ENCODE assay signal across 1 cellular context in the genomic region with DNA sequence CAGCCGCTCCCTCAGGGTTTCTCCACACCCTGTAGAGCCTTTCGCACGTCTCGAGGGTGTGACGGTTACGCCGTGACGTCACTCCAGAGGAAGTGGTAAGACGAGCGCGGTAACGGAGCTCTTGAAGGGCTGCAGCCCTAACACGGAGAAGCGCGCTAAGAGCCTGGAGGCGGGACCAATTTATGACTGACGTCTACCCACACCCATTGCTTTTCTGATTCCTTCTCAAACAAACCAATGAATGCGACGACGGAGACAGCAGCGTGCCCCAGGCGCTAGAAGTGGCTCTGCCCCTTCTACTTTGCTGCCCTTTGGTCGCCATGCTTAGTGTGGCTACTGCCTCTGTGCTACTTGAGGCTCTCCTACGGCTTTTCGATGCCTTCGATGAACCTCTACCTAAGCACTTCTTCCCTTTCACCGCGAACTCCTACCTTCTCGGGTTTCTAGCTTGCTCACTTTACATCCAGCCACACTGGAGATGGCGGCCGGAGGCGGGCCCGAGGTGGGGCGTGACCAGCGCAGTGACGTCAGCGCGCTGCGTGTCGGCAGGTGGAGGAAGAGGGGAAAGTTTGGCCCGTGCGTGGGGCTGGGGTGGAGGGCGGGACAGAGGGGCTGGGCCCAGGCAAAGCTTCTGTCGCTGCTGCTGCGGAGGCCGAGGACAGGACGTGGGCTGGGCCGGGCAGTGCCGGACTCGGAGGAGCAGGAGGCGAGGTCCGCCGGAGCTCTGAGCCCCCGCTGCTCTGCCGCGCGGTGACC.
A peak's percentile ranks its signal among the peaks of the same experiment; 100 is the strongest.
TF ChIP-seq lines count a peak whose summit lies in the region.

A gene (plus strand): TSS at position 572 of the 756 bp plus-strand sequence. CDS start 340 bp downstream, outside the sequence.

TF ChIP-seq in K562, 482 proteins besides CTCF, POLR2A, EP300 and RAD21 (continued from another document and continues in another):
- TF ChIP-seq, protein P1, sequence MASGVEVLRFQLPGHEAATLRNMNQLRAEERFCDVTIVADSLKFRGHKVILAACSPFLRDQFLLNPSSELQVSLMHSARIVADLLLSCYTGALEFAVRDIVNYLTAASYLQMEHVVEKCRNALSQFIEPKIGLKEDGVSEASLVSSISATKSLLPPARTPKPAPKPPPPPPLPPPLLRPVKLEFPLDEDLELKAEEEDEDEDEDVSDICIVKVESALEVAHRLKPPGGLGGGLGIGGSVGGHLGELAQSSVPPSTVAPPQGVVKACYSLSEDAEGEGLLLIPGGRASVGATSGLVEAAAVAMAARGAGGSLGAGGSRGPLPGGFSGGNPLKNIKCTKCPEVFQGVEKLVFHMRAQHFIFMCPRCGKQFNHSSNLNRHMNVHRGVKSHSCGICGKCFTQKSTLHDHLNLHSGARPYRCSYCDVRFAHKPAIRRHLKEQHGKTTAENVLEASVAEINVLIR (CRISPR knock-in tag; IDR thresholded peaks at IDR 0.05), result peak; percentile 94
- TF ChIP-seq CHD1 (IDR thresholded peaks at IDR 0.05; ENCODE audit: low read length), result no peak
- TF ChIP-seq KLF16 (IDR thresholded peaks at IDR 0.05), result no peak
- no peak for TF ChIP-seq XRCC4 (IDR thresholded peaks at IDR 0.05; ENCODE audit: extremely low read depth, insufficient read depth, insufficient read length)
- TF ChIP-seq SRSF1 (IDR thresholded peaks at IDR 0.05; ENCODE audit: low read depth, low read length), result no peak
- TF ChIP-seq ZNF77 (CRISPR knock-in tag; IDR thresholded peaks at IDR 0.05), result no peak
- TF ChIP-seq, protein P2, sequence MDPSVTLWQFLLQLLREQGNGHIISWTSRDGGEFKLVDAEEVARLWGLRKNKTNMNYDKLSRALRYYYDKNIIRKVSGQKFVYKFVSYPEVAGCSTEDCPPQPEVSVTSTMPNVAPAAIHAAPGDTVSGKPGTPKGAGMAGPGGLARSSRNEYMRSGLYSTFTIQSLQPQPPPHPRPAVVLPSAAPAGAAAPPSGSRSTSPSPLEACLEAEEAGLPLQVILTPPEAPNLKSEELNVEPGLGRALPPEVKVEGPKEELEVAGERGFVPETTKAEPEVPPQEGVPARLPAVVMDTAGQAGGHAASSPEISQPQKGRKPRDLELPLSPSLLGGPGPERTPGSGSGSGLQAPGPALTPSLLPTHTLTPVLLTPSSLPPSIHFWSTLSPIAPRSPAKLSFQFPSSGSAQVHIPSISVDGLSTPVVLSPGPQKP (CRISPR knock-in tag; IDR thresholded peaks at IDR 0.05), result no peak
- no peak for TF ChIP-seq STAG1 (CRISPR knock-in tag; IDR thresholded peaks at IDR 0.05; ENCODE audit: borderline replicate concordance)
- TF ChIP-seq HNRNPL (IDR thresholded peaks at IDR 0.05; ENCODE audit: low read depth, low read length), result no peak
- no peak for TF ChIP-seq ZNF696 (CRISPR knock-in tag; conservative IDR thresholded peaks at IDR 0.05)
- TF ChIP-seq MAFF (IDR thresholded peaks at IDR 0.05; ENCODE audit: low read length), result no peak
- TF ChIP-seq, protein P3, sequence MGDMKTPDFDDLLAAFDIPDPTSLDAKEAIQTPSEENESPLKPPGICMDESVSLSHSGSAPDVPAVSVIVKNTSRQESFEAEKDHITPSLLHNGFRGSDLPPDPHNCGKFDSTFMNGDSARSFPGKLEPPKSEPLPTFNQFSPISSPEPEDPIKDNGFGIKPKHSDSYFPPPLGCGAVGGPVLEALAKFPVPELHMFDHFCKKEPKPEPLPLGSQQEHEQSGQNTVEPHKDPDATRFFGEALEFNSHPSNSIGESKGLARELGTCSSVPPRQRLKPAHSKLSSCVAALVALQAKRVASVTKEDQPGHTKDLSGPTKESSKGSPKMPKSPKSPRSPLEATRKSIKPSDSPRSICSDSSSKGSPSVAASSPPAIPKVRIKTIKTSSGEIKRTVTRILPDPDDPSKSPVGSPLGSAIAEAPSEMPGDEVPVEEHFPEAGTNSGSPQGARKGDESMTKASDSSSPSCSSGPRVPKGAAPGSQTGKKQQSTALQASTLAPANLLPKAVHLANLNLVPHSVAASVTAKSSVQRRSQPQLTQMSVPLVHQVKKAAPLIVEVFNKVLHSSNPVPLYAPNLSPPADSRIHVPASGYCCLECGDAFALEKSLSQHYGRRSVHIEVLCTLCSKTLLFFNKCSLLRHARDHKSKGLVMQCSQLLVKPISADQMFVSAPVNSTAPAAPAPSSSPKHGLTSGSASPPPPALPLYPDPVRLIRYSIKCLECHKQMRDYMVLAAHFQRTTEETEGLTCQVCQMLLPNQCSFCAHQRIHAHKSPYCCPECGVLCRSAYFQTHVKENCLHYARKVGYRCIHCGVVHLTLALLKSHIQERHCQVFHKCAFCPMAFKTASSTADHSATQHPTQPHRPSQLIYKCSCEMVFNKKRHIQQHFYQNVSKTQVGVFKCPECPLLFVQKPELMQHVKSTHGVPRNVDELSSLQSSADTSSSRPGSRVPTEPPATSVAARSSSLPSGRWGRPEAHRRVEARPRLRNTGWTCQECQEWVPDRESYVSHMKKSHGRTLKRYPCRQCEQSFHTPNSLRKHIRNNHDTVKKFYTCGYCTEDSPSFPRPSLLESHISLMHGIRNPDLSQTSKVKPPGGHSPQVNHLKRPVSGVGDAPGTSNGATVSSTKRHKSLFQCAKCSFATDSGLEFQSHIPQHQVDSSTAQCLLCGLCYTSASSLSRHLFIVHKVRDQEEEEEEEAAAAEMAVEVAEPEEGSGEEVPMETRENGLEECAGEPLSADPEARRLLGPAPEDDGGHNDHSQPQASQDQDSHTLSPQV (IDR thresholded peaks at IDR 0.05), result no peak
- TF ChIP-seq ASH1L (IDR thresholded peaks at IDR 0.05; ENCODE audit: borderline replicate concordance, low read depth, partially characterized antibody), result peak; percentile 90
- TF ChIP-seq ZNF445 (CRISPR knock-in tag; IDR thresholded peaks at IDR 0.05; ENCODE audit: low read depth), result no peak
- TF ChIP-seq, protein P4, sequence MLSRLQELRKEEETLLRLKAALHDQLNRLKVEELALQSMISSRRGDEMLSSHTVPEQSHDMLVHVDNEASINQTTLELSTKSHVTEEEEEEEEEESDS (CRISPR knock-in tag; IDR thresholded peaks at IDR 0.05), result no peak
- TF ChIP-seq C11orf30 (IDR thresholded peaks at IDR 0.05; ENCODE audit: low read depth), result peak; percentile 13; the same call in 1 of the 2 replicates
- TF ChIP-seq, protein P5, sequence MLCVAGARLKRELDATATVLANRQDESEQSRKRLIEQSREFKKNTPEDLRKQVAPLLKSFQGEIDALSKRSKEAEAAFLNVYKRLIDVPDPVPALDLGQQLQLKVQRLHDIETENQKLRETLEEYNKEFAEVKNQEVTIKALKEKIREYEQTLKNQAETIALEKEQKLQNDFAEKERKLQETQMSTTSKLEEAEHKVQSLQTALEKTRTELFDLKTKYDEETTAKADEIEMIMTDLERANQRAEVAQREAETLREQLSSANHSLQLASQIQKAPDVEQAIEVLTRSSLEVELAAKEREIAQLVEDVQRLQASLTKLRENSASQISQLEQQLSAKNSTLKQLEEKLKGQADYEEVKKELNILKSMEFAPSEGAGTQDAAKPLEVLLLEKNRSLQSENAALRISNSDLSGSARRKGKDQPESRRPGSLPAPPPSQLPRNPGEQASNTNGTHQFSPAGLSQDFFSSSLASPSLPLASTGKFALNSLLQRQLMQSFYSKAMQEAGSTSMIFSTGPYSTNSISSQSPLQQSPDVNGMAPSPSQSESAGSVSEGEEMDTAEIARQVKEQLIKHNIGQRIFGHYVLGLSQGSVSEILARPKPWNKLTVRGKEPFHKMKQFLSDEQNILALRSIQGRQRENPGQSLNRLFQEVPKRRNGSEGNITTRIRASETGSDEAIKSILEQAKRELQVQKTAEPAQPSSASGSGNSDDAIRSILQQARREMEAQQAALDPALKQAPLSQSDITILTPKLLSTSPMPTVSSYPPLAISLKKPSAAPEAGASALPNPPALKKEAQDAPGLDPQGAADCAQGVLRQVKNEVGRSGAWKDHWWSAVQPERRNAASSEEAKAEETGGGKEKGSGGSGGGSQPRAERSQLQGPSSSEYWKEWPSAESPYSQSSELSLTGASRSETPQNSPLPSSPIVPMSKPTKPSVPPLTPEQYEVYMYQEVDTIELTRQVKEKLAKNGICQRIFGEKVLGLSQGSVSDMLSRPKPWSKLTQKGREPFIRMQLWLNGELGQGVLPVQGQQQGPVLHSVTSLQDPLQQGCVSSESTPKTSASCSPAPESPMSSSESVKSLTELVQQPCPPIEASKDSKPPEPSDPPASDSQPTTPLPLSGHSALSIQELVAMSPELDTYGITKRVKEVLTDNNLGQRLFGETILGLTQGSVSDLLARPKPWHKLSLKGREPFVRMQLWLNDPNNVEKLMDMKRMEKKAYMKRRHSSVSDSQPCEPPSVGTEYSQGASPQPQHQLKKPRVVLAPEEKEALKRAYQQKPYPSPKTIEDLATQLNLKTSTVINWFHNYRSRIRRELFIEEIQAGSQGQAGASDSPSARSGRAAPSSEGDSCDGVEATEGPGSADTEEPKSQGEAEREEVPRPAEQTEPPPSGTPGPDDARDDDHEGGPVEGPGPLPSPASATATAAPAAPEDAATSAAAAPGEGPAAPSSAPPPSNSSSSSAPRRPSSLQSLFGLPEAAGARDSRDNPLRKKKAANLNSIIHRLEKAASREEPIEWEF (CRISPR knock-in tag; IDR thresholded peaks at IDR 0.05), result no peak
- 0 out of 2 replicates have a peak, but pooled peaks have one; percentile 21 for TF ChIP-seq ZBTB17 (CRISPR knock-in tag; IDR thresholded peaks at IDR 0.05)
- TF ChIP-seq ZNF830 (CRISPR knock-in tag; IDR thresholded peaks at IDR 0.05), result no peak
- TF ChIP-seq, protein P6, sequence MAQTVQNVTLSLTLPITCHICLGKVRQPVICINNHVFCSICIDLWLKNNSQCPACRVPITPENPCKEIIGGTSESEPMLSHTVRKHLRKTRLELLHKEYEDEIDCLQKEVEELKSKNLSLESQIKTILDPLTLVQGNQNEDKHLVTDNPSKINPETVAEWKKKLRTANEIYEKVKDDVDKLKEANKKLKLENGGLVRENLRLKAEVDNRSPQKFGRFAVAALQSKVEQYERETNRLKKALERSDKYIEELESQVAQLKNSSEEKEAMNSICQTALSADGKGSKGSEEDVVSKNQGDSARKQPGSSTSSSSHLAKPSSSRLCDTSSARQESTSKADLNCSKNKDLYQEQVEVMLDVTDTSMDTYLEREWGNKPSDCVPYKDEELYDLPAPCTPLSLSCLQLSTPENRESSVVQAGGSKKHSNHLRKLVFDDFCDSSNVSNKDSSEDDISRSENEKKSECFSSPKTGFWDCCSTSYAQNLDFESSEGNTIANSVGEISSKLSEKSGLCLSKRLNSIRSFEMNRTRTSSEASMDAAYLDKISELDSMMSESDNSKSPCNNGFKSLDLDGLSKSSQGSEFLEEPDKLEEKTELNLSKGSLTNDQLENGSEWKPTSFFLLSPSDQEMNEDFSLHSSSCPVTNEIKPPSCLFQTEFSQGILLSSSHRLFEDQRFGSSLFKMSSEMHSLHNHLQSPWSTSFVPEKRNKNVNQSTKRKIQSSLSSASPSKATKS (CRISPR knock-in tag; IDR thresholded peaks at IDR 0.05), result no peak
- no peak for TF ChIP-seq BMI1 (IDR thresholded peaks at IDR 0.05; ENCODE audit: low read length)
- TF ChIP-seq, protein P7, sequence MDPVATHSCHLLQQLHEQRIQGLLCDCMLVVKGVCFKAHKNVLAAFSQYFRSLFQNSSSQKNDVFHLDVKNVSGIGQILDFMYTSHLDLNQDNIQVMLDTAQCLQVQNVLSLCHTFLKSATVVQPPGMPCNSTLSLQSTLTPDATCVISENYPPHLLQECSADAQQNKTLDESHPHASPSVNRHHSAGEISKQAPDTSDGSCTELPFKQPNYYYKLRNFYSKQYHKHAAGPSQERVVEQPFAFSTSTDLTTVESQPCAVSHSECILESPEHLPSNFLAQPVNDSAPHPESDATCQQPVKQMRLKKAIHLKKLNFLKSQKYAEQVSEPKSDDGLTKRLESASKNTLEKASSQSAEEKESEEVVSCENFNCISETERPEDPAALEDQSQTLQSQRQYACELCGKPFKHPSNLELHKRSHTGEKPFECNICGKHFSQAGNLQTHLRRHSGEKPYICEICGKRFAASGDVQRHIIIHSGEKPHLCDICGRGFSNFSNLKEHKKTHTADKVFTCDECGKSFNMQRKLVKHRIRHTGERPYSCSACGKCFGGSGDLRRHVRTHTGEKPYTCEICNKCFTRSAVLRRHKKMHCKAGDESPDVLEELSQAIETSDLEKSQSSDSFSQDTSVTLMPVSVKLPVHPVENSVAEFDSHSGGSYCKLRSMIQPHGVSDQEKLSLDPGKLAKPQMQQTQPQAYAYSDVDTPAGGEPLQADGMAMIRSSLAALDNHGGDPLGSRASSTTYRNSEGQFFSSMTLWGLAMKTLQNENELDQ (CRISPR knock-in tag; IDR thresholded peaks at IDR 0.05; ENCODE audit: borderline replicate concordance), result no peak
- TF ChIP-seq HEY1 (CRISPR knock-in tag; IDR thresholded peaks at IDR 0.05; ENCODE audit: borderline replicate concordance), result no peak
- peak; percentile 71 for TF ChIP-seq CEBPB (tag; IDR thresholded peaks at IDR 0.05)
- no peak for TF ChIP-seq SMAD1 (IDR thresholded peaks at IDR 0.05; ENCODE audit: low read depth, low read length, partially characterized antibody)
- 0 out of 2 replicates have a peak, but pooled peaks have one; percentile 36 for TF ChIP-seq RBM14 (IDR thresholded peaks at IDR 0.05; ENCODE audit: borderline replicate concordance, insufficient read depth, low read depth, low read length)
- TF ChIP-seq PPARD (CRISPR knock-in tag; IDR thresholded peaks at IDR 0.05), result no peak
- no peak for TF ChIP-seq RBM22 (IDR thresholded peaks at IDR 0.05; ENCODE audit: low read depth, low read length, poor library complexity, severe bottlenecking)
- TF ChIP-seq, protein P8, sequence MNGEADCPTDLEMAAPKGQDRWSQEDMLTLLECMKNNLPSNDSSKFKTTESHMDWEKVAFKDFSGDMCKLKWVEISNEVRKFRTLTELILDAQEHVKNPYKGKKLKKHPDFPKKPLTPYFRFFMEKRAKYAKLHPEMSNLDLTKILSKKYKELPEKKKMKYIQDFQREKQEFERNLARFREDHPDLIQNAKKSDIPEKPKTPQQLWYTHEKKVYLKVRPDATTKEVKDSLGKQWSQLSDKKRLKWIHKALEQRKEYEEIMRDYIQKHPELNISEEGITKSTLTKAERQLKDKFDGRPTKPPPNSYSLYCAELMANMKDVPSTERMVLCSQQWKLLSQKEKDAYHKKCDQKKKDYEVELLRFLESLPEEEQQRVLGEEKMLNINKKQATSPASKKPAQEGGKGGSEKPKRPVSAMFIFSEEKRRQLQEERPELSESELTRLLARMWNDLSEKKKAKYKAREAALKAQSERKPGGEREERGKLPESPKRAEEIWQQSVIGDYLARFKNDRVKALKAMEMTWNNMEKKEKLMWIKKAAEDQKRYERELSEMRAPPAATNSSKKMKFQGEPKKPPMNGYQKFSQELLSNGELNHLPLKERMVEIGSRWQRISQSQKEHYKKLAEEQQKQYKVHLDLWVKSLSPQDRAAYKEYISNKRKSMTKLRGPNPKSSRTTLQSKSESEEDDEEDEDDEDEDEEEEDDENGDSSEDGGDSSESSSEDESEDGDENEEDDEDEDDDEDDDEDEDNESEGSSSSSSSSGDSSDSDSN (IDR thresholded peaks at IDR 0.05; ENCODE audit: borderline replicate concordance in 1 of 2, low read depth in 2 of 2, low read length in 2 of 2), result peak; percentile 36 to 43; a peak in 1 of 4 replicates
- no peak for TF ChIP-seq TFAM (CRISPR knock-in tag; conservative IDR thresholded peaks at IDR 0.05)
- no peak for TF ChIP-seq ZBTB1 (CRISPR knock-in tag; IDR thresholded peaks at IDR 0.05; ENCODE audit: borderline replicate concordance, low read depth)
- no peak for TF ChIP-seq FUS (optimal IDR thresholded peaks at IDR 0.05; ENCODE audit: low read depth, low read length)
- TF ChIP-seq MCM2 (IDR thresholded peaks at IDR 0.05; ENCODE audit: low read depth), result no peak
- peak; percentile 67; the same call in 1 of the 2 replicates for TF ChIP-seq DIDO1 (tag; IDR thresholded peaks at IDR 0.05; ENCODE audit: low read depth)
- TF ChIP-seq ETV1 (tag; conservative IDR thresholded peaks at IDR 0.05; ENCODE audit: low read depth), result peak; percentile 73
- TF ChIP-seq FOXK2 (conservative IDR thresholded peaks at IDR 0.05 in 1 of 2, IDR thresholded peaks at IDR 0.05 in 1 of 2; ENCODE audit: low read depth in 2 of 2), result peak; percentile 13 to 48; a peak in 1 of 4 replicates
- no peak for TF ChIP-seq NCOR1 (IDR thresholded peaks at IDR 0.05)
